Comparison of ENCODE assay signal across 8 cellular contexts in genomic region chr7:100476108-100476780, GRCh38. TPM values are rescaled to one million over a fixed set of nuclear protein-coding genes. Genes with fewer than 3 reads are reported as not detected.
DNase-seq lines count a peak whose midpoint lies in the region; ATAC-seq and TF ChIP-seq lines count a peak whose summit lies in the region.

No MANE protein-coding gene starts in this region.

- TF ChIP-seq CTCF in BJ (IDR thresholded peaks at IDR 0.05; ENCODE audit: insufficient read depth, low read depth, low read length), result no peak
- no peak for TF ChIP-seq CTCF in Loucy (conservative IDR thresholded peaks at IDR 0.05; ENCODE audit: low read length)

- H3K9ac ChIP-seq in Loucy (ENCODE audit: low read depth, low read length, poor library complexity, severe bottlenecking), result peak overlapping the region; percentile 99

- peak overlapping the region; percentile 100 for H3K4me3 Mint-ChIP-seq in natural killer cell treated with Interleukin-12 subunit alpha and Interleukin-12 subunit beta and Interleukin-15 and Interleukin-18, amount 100 ng/mL, for 72 hours

- H3K27me3 ChIP-seq in BJ (ENCODE audit: control insufficient read depth, insufficient read depth, low read length), result no peaks in the 10 kb centered on the region
- peaks cover 5% of the 10 kb centered on the region for H3K27me3 ChIP-seq in Loucy (ENCODE audit: insufficient read depth, low read length, poor library complexity, severe bottlenecking)
- no peaks in the 10 kb centered on the region for H3K27me3 ChIP-seq in MG63

- H3K4me2 ChIP-seq in Loucy (ENCODE audit: low read depth, low read length, poor library complexity, severe bottlenecking), result peak overlapping the region; percentile 99

- DNase-seq in BJ (ENCODE audit: low read depth), result no peak
- no peak for DNase-seq in natural killer cell treated with Interleukin-12 subunit alpha and Interleukin-12 subunit beta and Interleukin-15 and Interleukin-18, amount 100 ng/mL, for 72 hours (ENCODE audit: low spot score)
- DNase-seq in dermis blood vessel endothelial cell, result no peak
- DNase-seq in MG63, result no peak
- no peak for DNase-seq in NCI-H2171 treated with DMSO at 0.1 percent for 48 hours (lab: John Stamatoyannopoulos, UW)
- no peak for DNase-seq in iPS-NIHi11 (ENCODE audit: low spot score)

- H3K9me3 Mint-ChIP-seq in natural killer cell treated with Interleukin-12 subunit alpha and Interleukin-12 subunit beta and Interleukin-15 and Interleukin-18, amount 100 ng/mL, for 72 hours, result no peaks in the 10 kb centered on the region

- POLR2A ChIA-PET in BJ (lab: Charles Lee), result no interaction called here

- no peaks in the 10 kb centered on the region for H3K27me3 Mint-ChIP-seq in natural killer cell treated with Interleukin-12 subunit alpha and Interleukin-12 subunit beta and Interleukin-15 and Interleukin-18, amount 100 ng/mL, for 72 hours

- no peaks in the 10 kb centered on the region for H3K9me3 ChIP-seq in Loucy (ENCODE audit: insufficient read depth, low read depth, low read length)
- H3K9me3 ChIP-seq in MG63, result no peaks in the 10 kb centered on the region

- H3K4me3 ChIP-seq in BJ (ENCODE audit: low read depth, low read length) (peak overlapping the region; percentile 98), Loucy (ENCODE audit: low read length, poor library complexity, severe bottlenecking) (peak overlapping the region; percentile 84), MG63 (no peak overlapping the region)

- peak overlapping the region; percentile 23 for H3K27ac ChIP-seq in cingulate gyrus (ENCODE audit: low read depth, low read length)

- peaks cover 40% of the 10 kb centered on the region for H3K4me1 ChIP-seq in Loucy (ENCODE audit: insufficient read depth, low read length, poor library complexity, severe bottlenecking)

- H3K36me3 ChIP-seq in BJ (ENCODE audit: control insufficient read depth, insufficient read depth, low read length) (peaks cover 14% of the 10 kb centered on the region), Loucy (ENCODE audit: insufficient read depth, low read length) (peaks cover 14% of the 10 kb centered on the region; the same call in 1 of the 2 replicates), MG63 (peaks cover 6% of the 10 kb centered on the region)

- peaks cover 13% of the 10 kb centered on the region for H3K36me3 Mint-ChIP-seq in natural killer cell treated with Interleukin-12 subunit alpha and Interleukin-12 subunit beta and Interleukin-15 and Interleukin-18, amount 100 ng/mL, for 72 hours

- H2AFZ ChIP-seq in Loucy (ENCODE audit: low read length), result no peak overlapping the region

- no peaks in the 10 kb centered on the region for H3K9me2 ChIP-seq in Loucy (replicated peaks; ENCODE audit: low read depth, low read length)

- peaks cover 3% of the 10 kb centered on the region; the same call in 1 of the 2 replicates for H3F3A ChIP-seq in Loucy (ENCODE audit: low read depth)

- ATAC-seq in natural killer cell treated with Interleukin-12 subunit alpha and Interleukin-12 subunit beta and Interleukin-15 and Interleukin-18, amount 100 ng/mL, for 72 hours, result no peak

- peak overlapping the region; percentile 79 to 87 for H3K27ac Mint-ChIP-seq in natural killer cell treated with Interleukin-12 subunit alpha and Interleukin-12 subunit beta and Interleukin-15 and Interleukin-18, amount 100 ng/mL, for 72 hours

- CTCF ChIA-PET in BJ (lab: Yijun Ruan, JAX), result interaction anchor here (1.1 to 5.2 kb wide), 5 partner anchors 12 to 216 kb away, joined by 3 to 34 read pairs (median 4); partner anchors contain the start of gene SPACDR

- H3K4me1 Mint-ChIP-seq in natural killer cell treated with Interleukin-12 subunit alpha and Interleukin-12 subunit beta and Interleukin-15 and Interleukin-18, amount 100 ng/mL, for 72 hours (ENCODE audit: low read depth in 2 of 2), result peaks cover 33 to 42% of the 10 kb centered on the region in 2 donors

- H3K79me2 ChIP-seq in Loucy (ENCODE audit: insufficient read depth, low read length), result peaks cover 62% of the 10 kb centered on the region

- H4K20me1 ChIP-seq in Loucy (ENCODE audit: insufficient read depth, low read length, poor library complexity, severe bottlenecking), result peaks cover 64% of the 10 kb centered on the region

RNA-seq across cellular contexts. Expression of gene TSC22D4, which starts 2.8 kb away (rescaled TPM):
- polyA plus RNA-seq in BJ (2011; rRNA removed), result 9.7 and 20.7 TPM in 2 replicates
- polyA minus RNA-seq in BJ (2011; rRNA and poly(A)+ RNA removed), result 7.5 and 9.5 TPM in 2 replicates
- total RNA-seq in natural killer cell treated with Interleukin-12 subunit alpha and Interleukin-12 subunit beta and Interleukin-15 and Interleukin-18, amount 100 ng/mL, for 72 hours, result 100 to 1,000 TPM; 129 to 134 TPM
- 32.3 and 44.2 TPM in 2 replicates for total RNA-seq in dermis blood vessel endothelial cell
- 5.7 and 27.7 TPM in 2 replicates for total RNA-seq in MG63 (2014; rRNA removed; shearing (Covaris generic); ENCODE audit: low replicate concordance)

RNA-seq across cellular contexts. Expression of gene NYAP1, which starts 7.5 kb away (rescaled TPM):
- polyA plus RNA-seq in BJ (2011; rRNA removed), result 0.10 and 0.15 TPM in 2 replicates
- not detected in 2 replicates for polyA minus RNA-seq in BJ (2011; rRNA and poly(A)+ RNA removed)
- not detected for total RNA-seq in natural killer cell treated with Interleukin-12 subunit alpha and Interleukin-12 subunit beta and Interleukin-15 and Interleukin-18, amount 100 ng/mL, for 72 hours
- 4.3 and 5.4 TPM in 2 replicates for total RNA-seq in dermis blood vessel endothelial cell
- total RNA-seq in MG63 (2014; rRNA removed; shearing (Covaris generic); ENCODE audit: low replicate concordance), result not detected in 2 replicates

RNA-seq across cellular contexts. Expression of gene SPACDR, which starts 12.2 kb away (rescaled TPM):
- polyA plus RNA-seq in BJ (2011; rRNA removed), result 0.21 and 0.32 TPM in 2 replicates
- polyA minus RNA-seq in BJ (2011; rRNA and poly(A)+ RNA removed), result 0.38 TPM in 1 of 2 replicates, not detected in the other
- 1 to 10 TPM; 2.4 to 4.2 TPM for total RNA-seq in natural killer cell treated with Interleukin-12 subunit alpha and Interleukin-12 subunit beta and Interleukin-15 and Interleukin-18, amount 100 ng/mL, for 72 hours
- total RNA-seq in dermis blood vessel endothelial cell, result 0.34 and 0.93 TPM in 2 replicates
- 0.56 TPM in 1 of 2 replicates, not detected in the other for total RNA-seq in MG63 (2014; rRNA removed; shearing (Covaris generic); ENCODE audit: low replicate concordance)

RNA-seq across cellular contexts. Expression of gene PPP1R35, which starts 39.9 kb away (rescaled TPM):
- polyA plus RNA-seq in BJ (2011; rRNA removed), result 10.6 and 13.1 TPM in 2 replicates
- polyA minus RNA-seq in BJ (2011; rRNA and poly(A)+ RNA removed), result 3.6 and 7.1 TPM in 2 replicates
- total RNA-seq in natural killer cell treated with Interleukin-12 subunit alpha and Interleukin-12 subunit beta and Interleukin-15 and Interleukin-18, amount 100 ng/mL, for 72 hours, result 10 to 100 TPM; 54.5 to 57.0 TPM
- total RNA-seq in dermis blood vessel endothelial cell, result 19.3 and 28.1 TPM in 2 replicates
- total RNA-seq in MG63 (2014; rRNA removed; shearing (Covaris generic); ENCODE audit: low replicate concordance), result 12.9 and 25.1 TPM in 2 replicates

RNA-seq across cellular contexts. Expression of gene MEPCE, which starts 46.6 kb away (rescaled TPM):
- polyA plus RNA-seq in BJ (2011; rRNA removed), result 15.7 and 19.1 TPM in 2 replicates
- 18.9 and 25.2 TPM in 2 replicates for polyA minus RNA-seq in BJ (2011; rRNA and poly(A)+ RNA removed)
- 10 to 100 TPM; 44.0 to 60.5 TPM for total RNA-seq in natural killer cell treated with Interleukin-12 subunit alpha and Interleukin-12 subunit beta and Interleukin-15 and Interleukin-18, amount 100 ng/mL, for 72 hours
- 54.3 and 56.5 TPM in 2 replicates for total RNA-seq in dermis blood vessel endothelial cell
- total RNA-seq in MG63 (2014; rRNA removed; shearing (Covaris generic); ENCODE audit: low replicate concordance), result 46.1 and 57.3 TPM in 2 replicates
